ENCODE assay signal across 14 cellular contexts in genomic region chr22:19983701-19984100, GRCh38. TPM values are rescaled to one million over a fixed set of nuclear protein-coding genes. Genes with fewer than 3 reads are reported as not detected.
DNase-seq lines count a peak whose midpoint lies in the region; ATAC-seq and TF ChIP-seq lines count a peak whose summit lies in the region.
"Had no signal": no experiment of that assay in that cellular context is flagged by ENCODE, and none has a peak within 500 bp of the region (broad histone marks: within the 10 kb centered on the region; RNA-seq: fewer than 3 reads in every experiment).

No MANE protein-coding gene starts in this region.

- TF ChIP-seq CTCF in esophagus muscularis mucosa (IDR thresholded peaks at IDR 0.05) = no peak
- no peak for TF ChIP-seq CTCF in gastrocnemius medialis (IDR thresholded peaks at IDR 0.05 in 4 of 5, conservative IDR thresholded peaks at IDR 0.05 in 1 of 5)

- H3K9me3 ChIP-seq in esophagus muscularis mucosa (no peaks in the 10 kb centered on the region), gastrocnemius medialis (no peaks in the 10 kb centered on the region)
- H3K9me3 ChIP-seq: lower lobe of right lung, MG63, pancreas had no signal

- intact Hi-C loops in esophagus muscularis mucosa (cut with DNase I) (no loop called here), gastrocnemius medialis (cut with DNase I; ENCODE audit: low total_unique reads) (loop anchor here (5.0 kb wide), 1 partner anchor 134 kb away; the partner anchor contains the start of genes RANBP1 and TRMT2A)

- TF ChIP-seq POLR2A in esophagus muscularis mucosa (IDR thresholded peaks at IDR 0.05; ENCODE audit: low read depth) (no peak), gastrocnemius medialis (IDR thresholded peaks at IDR 0.05) (no peak)

- WGBS in esophagus muscularis mucosa = 63% methylated on average over 4 of the region's 4 CpGs

- TF ChIP-seq EP300 in Ishikawa (IDR thresholded peaks at IDR 0.05; ENCODE audit: borderline replicate concordance) (no peak), esophagus muscularis mucosa (IDR thresholded peaks at IDR 0.05) (no peak)

- H3K4me1 ChIP-seq in esophagus muscularis mucosa = peaks cover 40 to 49% (median 45%) of the 10 kb centered on the region in 4 donors
- peaks cover 45 to 49% of the 10 kb centered on the region in 2 donors for H3K4me1 ChIP-seq in gastrocnemius medialis

- ATAC-seq in gastrocnemius medialis = peak in 1 of 2 donors; percentile 10
- no peak for ATAC-seq in GM21390 (IDR thresholded peaks at IDR 0.05; ENCODE audit: unreplicated experiment)
- ATAC-seq: activated CD4-positive, CD25-positive, alpha-beta regulatory T cell treated with anti-CD3 and anti-CD28 coated beads, Interleukin-2, amount 50 U/mL, for 24 hours; lower lobe of right lung had no signal

- peaks cover 17 to 34% (median 32%) of the 10 kb centered on the region in 4 donors for H3K36me3 ChIP-seq in esophagus muscularis mucosa
- H3K36me3 ChIP-seq in gastrocnemius medialis = peaks cover 0 to 9% of the 10 kb centered on the region in 2 donors
- H3K36me3 ChIP-seq: MG63, pancreas had no signal

- no peak for TF ChIP-seq RAD21 in Ishikawa (IDR thresholded peaks at IDR 0.05; ENCODE audit: low read depth)

- DNase-seq in esophagus muscularis mucosa (ENCODE audit: extremely low spot score) = no peak
- no peak for DNase-seq in gastrocnemius medialis
- no peak for DNase-seq in cerebellum (ENCODE audit: low spot score)
- DNase-seq in NCI-H128 (lab: John Stamatoyannopoulos, UW; ENCODE audit: unreplicated experiment) = no peak
- DNase-seq: activated T-cell treated with anti-CD3 and anti-CD28 coated beads, Interleukin-2, amount 50 U/mL, for 24 hours; effector CD8-positive, alpha-beta T cell; glutamatergic neuron; lower lobe of right lung; NCI-H82 had no signal

- no peak overlapping the region for H3K4me3 ChIP-seq in esophagus muscularis mucosa
- peak overlapping the region in 1 of 4 donors; percentile 32 for H3K4me3 ChIP-seq in gastrocnemius medialis
- H3K4me3 ChIP-seq: lower lobe of right lung, MG63, pancreas had no signal

- H3K27ac ChIP-seq in esophagus muscularis mucosa (replicated peaks in 1 of 4) = peak overlapping the region; percentile 70 to 92 (median 82)
- H3K27ac ChIP-seq in gastrocnemius medialis = peak overlapping the region; percentile 92 to 100 (median 96)
- H3K27ac ChIP-seq: lower lobe of right lung, pancreas had no signal

- in situ Hi-C loops in gastrocnemius medialis (cut with MboI; ENCODE audit: low sequenced_read_pairs in 4 of 4) = no loop called here

- H3K27me3 ChIP-seq in esophagus muscularis mucosa (no peaks in the 10 kb centered on the region), gastrocnemius medialis (no peaks in the 10 kb centered on the region)
- H3K27me3 ChIP-seq: MG63, pancreas had no signal

TF ChIP-seq in Ishikawa, 13 proteins besides CTCF, POLR2A, EP300 and RAD21:
- TF ChIP-seq NFIC (IDR thresholded peaks at IDR 0.05) = peak; percentile 90
- no peak for TF ChIP-seq FOXM1 (IDR thresholded peaks at IDR 0.05; ENCODE audit: borderline replicate concordance, low read depth)

RNA-seq across cellular contexts. Expression of gene ARVCF, which starts 32.9 kb away (rescaled TPM):
- total RNA-seq in esophagus muscularis mucosa (10 to 100 TPM; 31.1 to 55.8 (median 44.6) TPM), gastrocnemius medialis (10 to 100 TPM in 3 of 4 donors, 1 to 10 TPM in 1; 6.9 to 19.6 (median 18.0) TPM), cerebellum (64.5 TPM)

RNA-seq across cellular contexts. Expression of gene TANGO2, which starts 37.2 kb away (rescaled TPM):
- 10 to 100 TPM; 37.1 to 44.4 (median 42.3) TPM for total RNA-seq in esophagus muscularis mucosa
- total RNA-seq in gastrocnemius medialis = 100 to 1,000 TPM in 1 of 4 donors, 10 to 100 TPM in 3; 43.0 to 115 (median 52.5) TPM
- 12.4 TPM for total RNA-seq in cerebellum

RNA-seq across cellular contexts. Expression of gene TXNRD2, which starts 42.1 kb away (rescaled TPM):
- total RNA-seq in esophagus muscularis mucosa (10 to 100 TPM; 12.9 to 27.2 (median 23.9) TPM), gastrocnemius medialis (10 to 100 TPM in 3 of 4 donors, 1 to 10 TPM in 1; 9.0 to 18.0 (median 14.4) TPM), cerebellum (9.5 TPM)

RNA-seq across cellular contexts. Expression of gene COMT, which starts 42.1 kb away (rescaled TPM):
- 100 to 1,000 TPM; 141 to 231 (median 196) TPM for total RNA-seq in esophagus muscularis mucosa
- 100 to 1,000 TPM; 154 to 255 (median 223) TPM for total RNA-seq in gastrocnemius medialis
- total RNA-seq in cerebellum = 39.5 TPM
